26 cellular contexts compared by ENCODE assay signal in the genomic region with DNA sequence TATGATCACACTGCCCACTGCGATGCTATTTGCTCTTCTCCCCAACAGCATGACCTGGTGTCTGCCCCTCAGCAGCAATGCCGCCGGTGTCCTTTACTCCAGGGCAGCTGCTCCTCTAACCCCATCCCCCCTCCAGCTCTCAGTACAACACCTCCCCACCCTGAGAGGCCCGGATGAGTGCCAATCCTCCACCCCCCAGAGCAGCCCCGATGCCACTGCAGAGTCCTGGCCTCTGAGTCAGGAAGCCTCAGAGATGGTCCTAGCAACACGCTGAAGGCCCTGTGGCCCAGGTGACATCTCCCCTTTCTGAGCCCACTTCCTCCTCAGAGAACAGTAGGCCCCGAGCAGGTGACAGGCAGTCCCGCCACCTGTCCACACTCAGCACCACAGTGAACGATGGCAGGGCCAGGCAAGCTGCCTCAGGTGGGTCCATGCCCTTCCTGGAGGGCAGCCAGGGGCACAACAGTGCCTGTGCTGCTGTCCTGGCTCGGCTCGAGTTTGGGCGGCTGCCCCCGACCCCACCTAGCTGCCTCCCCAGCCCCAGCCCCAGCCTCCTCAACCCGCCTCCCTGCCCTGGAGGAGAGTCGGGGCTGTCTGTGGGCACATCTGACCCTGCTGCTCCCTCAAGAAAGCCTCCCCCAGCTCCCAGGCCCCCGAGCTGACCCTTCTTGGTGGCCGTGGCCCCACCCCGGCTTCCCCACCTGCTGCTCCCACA. TPM values are rescaled to one million over a fixed set of nuclear protein-coding genes. Genes with fewer than 3 reads are reported as not detected.
DNase-seq lines count a peak whose midpoint lies in the region; ATAC-seq and TF ChIP-seq lines count a peak whose summit lies in the region.
"Had no signal": no experiment of that assay in that cellular context is flagged by ENCODE, and none has a peak within 500 bp of the region (broad histone marks: within the 10 kb centered on the region; RNA-seq: fewer than 3 reads in every experiment).

No MANE protein-coding gene starts in this region.

- H3K36me3 Mint-ChIP-seq in endothelial cell (ENCODE audit: low read depth, unreplicated experiment) = peaks cover 4% of the 10 kb centered on the region
- peaks cover 2% of the 10 kb centered on the region for H3K36me3 Mint-ChIP-seq in stimulated activated effector memory CD8-positive, alpha-beta T cell treated with anti-CD3 and anti-CD28 coated beads, Interleukin-12 subunit alpha, Interleukin-12 subunit beta, amount 100 ng/mL, for 72 hours
- peaks cover 9 to 20% of the 10 kb centered on the region in 2 donors for H3K36me3 Mint-ChIP-seq in stimulated activated naive B cell treated with anti-CD40 and anti-IgM and Interleukin-4, amounts not matched to agents 10 μg/mL and 1 μg/mL and 100 μg/mL, for 72 hours

- no peak overlapping the region for H3K4me3 Mint-ChIP-seq in endothelial cell (ENCODE audit: unreplicated experiment)
- no peak overlapping the region for H3K4me3 Mint-ChIP-seq in stimulated activated effector memory CD8-positive, alpha-beta T cell treated with anti-CD3 and anti-CD28 coated beads, Interleukin-12 subunit alpha, Interleukin-12 subunit beta, amount 100 ng/mL, for 72 hours
- H3K4me3 Mint-ChIP-seq in stimulated activated naive B cell treated with anti-CD40 and anti-IgM and Interleukin-4, amounts not matched to agents 10 μg/mL and 1 μg/mL and 100 μg/mL, for 72 hours = no peak overlapping the region
- H3K4me3 Mint-ChIP-seq: effector memory CD8-positive, alpha-beta T cell; neural crest cell; T-helper 2 cell treated with Interferon-gamma antibody and Interleukin-4, amounts not matched to agents 5 μg/mL and 100 μg/mL, for 36 hours had no signal

- TF ChIP-seq CTCF in endothelial cell (IDR thresholded peaks at IDR 0.05; ENCODE audit: unreplicated experiment) = no peak

- ATAC-seq in stimulated activated effector memory CD8-positive, alpha-beta T cell treated with anti-CD3 and anti-CD28 coated beads, Interleukin-12 subunit alpha, Interleukin-12 subunit beta, amount 100 ng/mL, for 72 hours = no peak
- ATAC-seq in stimulated activated naive B cell treated with anti-CD40 and anti-IgM and Interleukin-4, amounts not matched to agents 10 μg/mL and 1 μg/mL and 100 μg/mL, for 72 hours (replicated peaks) = no peak
- ATAC-seq: effector memory CD8-positive, alpha-beta T cell; gastrocnemius medialis; lower lobe of right lung; psoas muscle had no signal

- peak overlapping the region; percentile 42 for H3K27ac Mint-ChIP-seq in endothelial cell (ENCODE audit: unreplicated experiment)
- peak overlapping the region; percentile 74 for H3K27ac Mint-ChIP-seq in stimulated activated effector memory CD8-positive, alpha-beta T cell treated with anti-CD3 and anti-CD28 coated beads, Interleukin-12 subunit alpha, Interleukin-12 subunit beta, amount 100 ng/mL, for 72 hours
- no peak overlapping the region for H3K27ac Mint-ChIP-seq in stimulated activated naive B cell treated with anti-CD40 and anti-IgM and Interleukin-4, amounts not matched to agents 10 μg/mL and 1 μg/mL and 100 μg/mL, for 72 hours
- H3K27ac Mint-ChIP-seq: effector memory CD8-positive, alpha-beta T cell; T-helper 2 cell treated with Interferon-gamma antibody and Interleukin-4, amounts not matched to agents 5 μg/mL and 100 μg/mL, for 36 hours had no signal

- DNase-seq in NCI-H1105 treated with DMSO at 0.1 percent for 48 hours (lab: John Stamatoyannopoulos, UW) (peak; percentile 29), NCI-H1105 (lab: John Stamatoyannopoulos, UW) (no peak), NCI-H510A treated with DMSO at 0.1 percent for 48 hours (lab: John Stamatoyannopoulos, UW) (peak; percentile 57), endothelial cell (ENCODE audit: low spot score) (no peak), AG20443 (ENCODE audit: low spot score) (no peak), erythroblast (lab: John Stamatoyannopoulos, UW) (no peak)
- DNase-seq in stimulated activated effector memory CD8-positive, alpha-beta T cell treated with anti-CD3 and anti-CD28 coated beads, Interleukin-12 subunit alpha, Interleukin-12 subunit beta, amount 100 ng/mL, for 72 hours (ENCODE audit: low spot score in 2 of 2) = no peak
- DNase-seq in stimulated activated naive B cell treated with anti-CD40 and anti-IgM and Interleukin-4, amounts not matched to agents 10 μg/mL and 1 μg/mL and 100 μg/mL, for 72 hours = no peak
- DNase-seq: 8988T; activated CD4-positive, alpha-beta T cell treated with anti-CD3 and anti-CD28 coated beads, Interleukin-2, amount 50 U/mL, for 48 hours; activated CD4-positive, CD25-positive, alpha-beta regulatory T cell; activated effector memory CD4-positive, alpha-beta T cell treated with Interleukin-2 at 50 U/mL for 16 hours; BE2C; brain microvascular endothelial cell; effector memory CD8-positive, alpha-beta T cell; esophagus squamous epithelium; gastrocnemius medialis; H7; islet precursor cell; lower lobe of right lung; PC-9; psoas muscle; stimulated activated CD4-positive, alpha-beta T cell treated with anti-CD3 and anti-CD28 coated beads, Interleukin-2, amount 100 ng/mL, for 24 hours; stimulated activated naive CD4-positive, alpha-beta T cell treated with Interleukin-2 at 50 U/mL for 16 hours had no signal

- peaks cover 12% of the 10 kb centered on the region for H3K27me3 Mint-ChIP-seq in endothelial cell (ENCODE audit: unreplicated experiment)
- no peaks in the 10 kb centered on the region for H3K27me3 Mint-ChIP-seq in stimulated activated naive B cell treated with anti-CD40 and anti-IgM and Interleukin-4, amounts not matched to agents 10 μg/mL and 1 μg/mL and 100 μg/mL, for 72 hours
- H3K27me3 Mint-ChIP-seq: effector memory CD8-positive, alpha-beta T cell had no signal

- H3K4me1 Mint-ChIP-seq in endothelial cell (ENCODE audit: unreplicated experiment) = peaks cover 17% of the 10 kb centered on the region
- peaks cover 32% of the 10 kb centered on the region for H3K4me1 Mint-ChIP-seq in stimulated activated effector memory CD8-positive, alpha-beta T cell treated with anti-CD3 and anti-CD28 coated beads, Interleukin-12 subunit alpha, Interleukin-12 subunit beta, amount 100 ng/mL, for 72 hours
- H3K4me1 Mint-ChIP-seq in stimulated activated naive B cell treated with anti-CD40 and anti-IgM and Interleukin-4, amounts not matched to agents 10 μg/mL and 1 μg/mL and 100 μg/mL, for 72 hours = peaks cover 20 to 39% of the 10 kb centered on the region in 2 donors

- no peak for TF ChIP-seq POLR2A in erythroblast (IDR thresholded peaks at IDR 0.05; ENCODE audit: low read length)

- H3K9me3 Mint-ChIP-seq in endothelial cell (ENCODE audit: unreplicated experiment) = no peaks in the 10 kb centered on the region
- no peaks in the 10 kb centered on the region for H3K9me3 Mint-ChIP-seq in stimulated activated effector memory CD8-positive, alpha-beta T cell treated with anti-CD3 and anti-CD28 coated beads, Interleukin-12 subunit alpha, Interleukin-12 subunit beta, amount 100 ng/mL, for 72 hours
- H3K9me3 Mint-ChIP-seq in stimulated activated naive B cell treated with anti-CD40 and anti-IgM and Interleukin-4, amounts not matched to agents 10 μg/mL and 1 μg/mL and 100 μg/mL, for 72 hours = no peaks in the 10 kb centered on the region
- H3K9me3 Mint-ChIP-seq: effector memory CD8-positive, alpha-beta T cell; T-helper 2 cell treated with Interferon-gamma antibody and Interleukin-4, amounts not matched to agents 5 μg/mL and 100 μg/mL, for 36 hours had no signal

RNA-seq across cellular contexts. Expression of gene NDUFS8, which starts 3.9 kb away (rescaled TPM):
- 144 TPM for total RNA-seq in endothelial cell (ENCODE audit: unreplicated experiment)

RNA-seq across cellular contexts. Expression of gene TCIRG1, which starts 12.3 kb away (rescaled TPM):
- total RNA-seq in endothelial cell (ENCODE audit: unreplicated experiment) = 294 TPM

RNA-seq across cellular contexts. Expression of gene ALDH3B1, which starts 16.4 kb away (rescaled TPM):
- total RNA-seq in endothelial cell (ENCODE audit: unreplicated experiment) = not detected

RNA-seq across cellular contexts. Expression of gene UNC93B1, which starts 22.7 kb away (rescaled TPM):
- 13.1 TPM for total RNA-seq in endothelial cell (ENCODE audit: unreplicated experiment)

Comparison
In these comparisons a context has a peak if more than half of its experiments do, and no peak if none do; other contexts are left out.
1. DNase-seq: peak in NCI-H1105 treated with DMSO at 0.1 percent for 48 hours (single experiment) and NCI-H510A treated with DMSO at 0.1 percent for 48 hours (single experiment); none in NCI-H1105 (single experiment), endothelial cell (single experiment), stimulated activated effector memory CD8-positive, alpha-beta T cell treated with anti-CD3 and anti-CD28 coated beads, Interleukin-12 subunit alpha, Interleukin-12 subunit beta, amount 100 ng/mL, for 72 hours (0 of 2), AG20443 (single experiment), erythroblast (0 of 2) and stimulated activated naive B cell treated with anti-CD40 and anti-IgM and Interleukin-4, amounts not matched to agents 10 μg/mL and 1 μg/mL and 100 μg/mL, for 72 hours (single experiment).